Comparison of ENCODE assay signal across 12 cellular contexts in the genomic region with DNA sequence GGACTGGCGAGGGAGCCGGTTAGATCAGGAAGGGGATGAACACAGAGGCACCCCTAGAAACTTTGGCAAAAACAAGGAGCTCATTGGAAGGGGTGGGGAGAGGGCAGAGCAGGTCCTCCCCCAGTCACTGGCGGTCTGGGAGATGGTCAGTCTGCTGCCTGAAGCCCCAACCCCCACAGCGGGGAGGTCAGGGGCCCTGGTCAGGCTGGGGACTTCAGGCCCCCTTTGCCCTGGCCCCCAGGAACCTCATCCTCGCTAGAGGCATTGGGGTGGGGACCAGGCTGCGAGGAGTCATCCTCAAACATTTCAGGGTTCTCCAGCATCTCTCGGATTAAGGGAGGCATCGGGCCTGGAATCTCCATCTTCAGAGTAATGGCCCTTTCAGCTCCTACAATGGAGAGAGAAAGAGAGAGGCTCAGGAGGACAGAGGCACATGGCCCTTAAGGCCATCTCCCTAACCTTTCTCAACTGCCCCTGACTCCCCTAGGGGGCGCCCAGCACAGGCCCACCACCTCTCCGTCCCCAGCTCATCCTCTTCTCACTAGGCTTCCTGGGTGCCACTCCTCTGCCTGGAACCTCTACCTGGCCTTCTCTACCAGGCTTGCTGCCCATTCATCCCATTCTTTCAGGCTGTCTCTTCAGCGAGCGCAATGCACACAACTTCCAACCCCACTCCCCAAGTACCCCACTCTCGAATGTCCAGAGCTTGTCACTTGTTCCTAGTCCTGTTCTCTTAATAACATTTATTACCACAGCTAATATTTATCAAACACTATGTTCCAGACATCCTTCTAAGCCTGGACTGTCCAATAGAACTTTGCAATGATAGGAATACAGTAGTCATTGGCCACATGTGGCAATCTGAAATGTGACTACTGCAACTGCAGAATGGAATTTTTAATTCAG. TPM values are rescaled to one million over a fixed set of nuclear protein-coding genes. Genes with fewer than 3 reads are reported as not detected.
DNase-seq lines count a peak whose midpoint lies in the region; ATAC-seq and TF ChIP-seq lines count a peak whose summit lies in the region.
"Had no signal": no experiment of that assay in that cellular context is flagged by ENCODE, and none has a peak within 500 bp of the region (broad histone marks: within the 10 kb centered on the region; RNA-seq: fewer than 3 reads in every experiment).

No MANE protein-coding gene starts in this region.

- no peak for ATAC-seq in activated T-cell treated with anti-CD3 and anti-CD28 coated beads, Interleukin-2, amount 50 U/mL, for 4 hours
- no peak for ATAC-seq in stimulated activated effector memory CD8-positive, alpha-beta T cell treated with anti-CD3 and anti-CD28 coated beads, Interleukin-12 subunit alpha, Interleukin-12 subunit beta, amount 100 ng/mL, for 72 hours
- no peak for ATAC-seq in HG02973 (IDR thresholded peaks at IDR 0.05; ENCODE audit: unreplicated experiment)
- no peak for ATAC-seq in HG03565 (IDR thresholded peaks at IDR 0.05; ENCODE audit: unreplicated experiment)

- H3K4me3 Mint-ChIP-seq in activated T-cell treated with anti-CD3 and anti-CD28 coated beads, Interleukin-2, amount 50 U/mL, for 24 hours, result no peak overlapping the region
- H3K4me3 Mint-ChIP-seq in activated T-cell treated with anti-CD3 and anti-CD28 coated beads, Interleukin-2, amount 50 U/mL, for 4 hours, result no peak overlapping the region
- no peak overlapping the region for H3K4me3 Mint-ChIP-seq in stimulated activated effector memory CD8-positive, alpha-beta T cell treated with anti-CD3 and anti-CD28 coated beads, Interleukin-12 subunit alpha, Interleukin-12 subunit beta, amount 100 ng/mL, for 72 hours

- no peaks in the 10 kb centered on the region for H3K27me3 Mint-ChIP-seq in activated T-cell treated with anti-CD3 and anti-CD28 coated beads, Interleukin-2, amount 50 U/mL, for 24 hours
- H3K27me3 Mint-ChIP-seq in activated T-cell treated with anti-CD3 and anti-CD28 coated beads, Interleukin-2, amount 50 U/mL, for 4 hours (ENCODE audit: low read depth), result no peaks in the 10 kb centered on the region

- H3K36me3 Mint-ChIP-seq in activated T-cell treated with anti-CD3 and anti-CD28 coated beads, Interleukin-2, amount 50 U/mL, for 24 hours (ENCODE audit: low read depth), result peaks cover 74% of the 10 kb centered on the region
- H3K36me3 Mint-ChIP-seq in activated T-cell treated with anti-CD3 and anti-CD28 coated beads, Interleukin-2, amount 50 U/mL, for 4 hours (ENCODE audit: insufficient read depth), result peaks cover 21% of the 10 kb centered on the region
- peaks cover 86% of the 10 kb centered on the region for H3K36me3 Mint-ChIP-seq in stimulated activated effector memory CD8-positive, alpha-beta T cell treated with anti-CD3 and anti-CD28 coated beads, Interleukin-12 subunit alpha, Interleukin-12 subunit beta, amount 100 ng/mL, for 72 hours

- H3K9me3 Mint-ChIP-seq in activated T-cell treated with anti-CD3 and anti-CD28 coated beads, Interleukin-2, amount 50 U/mL, for 24 hours, result no peaks in the 10 kb centered on the region
- no peaks in the 10 kb centered on the region for H3K9me3 Mint-ChIP-seq in activated T-cell treated with anti-CD3 and anti-CD28 coated beads, Interleukin-2, amount 50 U/mL, for 4 hours
- no peaks in the 10 kb centered on the region for H3K9me3 Mint-ChIP-seq in stimulated activated effector memory CD8-positive, alpha-beta T cell treated with anti-CD3 and anti-CD28 coated beads, Interleukin-12 subunit alpha, Interleukin-12 subunit beta, amount 100 ng/mL, for 72 hours

- peaks cover 81% of the 10 kb centered on the region for H3K4me1 Mint-ChIP-seq in activated T-cell treated with anti-CD3 and anti-CD28 coated beads, Interleukin-2, amount 50 U/mL, for 24 hours (ENCODE audit: low read depth)
- H3K4me1 Mint-ChIP-seq in activated T-cell treated with anti-CD3 and anti-CD28 coated beads, Interleukin-2, amount 50 U/mL, for 4 hours (ENCODE audit: low read depth), result peaks cover 74% of the 10 kb centered on the region
- peaks cover 91% of the 10 kb centered on the region for H3K4me1 Mint-ChIP-seq in stimulated activated effector memory CD8-positive, alpha-beta T cell treated with anti-CD3 and anti-CD28 coated beads, Interleukin-12 subunit alpha, Interleukin-12 subunit beta, amount 100 ng/mL, for 72 hours

- H3K27ac Mint-ChIP-seq in activated T-cell treated with anti-CD3 and anti-CD28 coated beads, Interleukin-2, amount 50 U/mL, for 24 hours, result peak overlapping the region; percentile 1
- H3K27ac Mint-ChIP-seq in stimulated activated effector memory CD8-positive, alpha-beta T cell treated with anti-CD3 and anti-CD28 coated beads, Interleukin-12 subunit alpha, Interleukin-12 subunit beta, amount 100 ng/mL, for 72 hours, result peak overlapping the region; percentile 69

- no peak for DNase-seq in activated T-cell treated with anti-CD3 and anti-CD28 coated beads, Interleukin-2, amount 50 U/mL, for 24 hours
- no peak for DNase-seq in activated T-cell treated with anti-CD3 and anti-CD28 coated beads, Interleukin-2, amount 50 U/mL, for 4 hours
- peak; percentile 53 for DNase-seq in NAMALWA (ENCODE audit: low spot score)
- no peak for DNase-seq in choroid plexus epithelial cell (ENCODE audit: low read depth)
- no peak for DNase-seq in stimulated activated effector memory CD8-positive, alpha-beta T cell treated with anti-CD3 and anti-CD28 coated beads, Interleukin-12 subunit alpha, Interleukin-12 subunit beta, amount 100 ng/mL, for 72 hours (ENCODE audit: low spot score in 2 of 2)
- no peak for DNase-seq in stimulated activated naive CD4-positive, alpha-beta T cell treated with Interleukin-2 at 50 U/mL for 16 hours (lab: John Stamatoyannopoulos, UW)
- DNase-seq: activated CD4-positive, CD25-positive, alpha-beta regulatory T cell treated with anti-CD3 and anti-CD28 coated beads, Interleukin-2, amount 50 U/mL, for 72 hours; GDM1 had no signal

- peak; percentile 36 for TF ChIP-seq CTCF in choroid plexus epithelial cell (conservative IDR thresholded peaks at IDR 0.05; ENCODE audit: low read depth, low read length)

- H3K4me3 ChIP-seq in choroid plexus epithelial cell (ENCODE audit: low read depth, low read length), result no peak overlapping the region

RNA-seq across cellular contexts. Expression of a gene that starts 4.7 kb away (rescaled TPM):
- 100 to 1,000 TPM in 2 of 3 donors, 10 to 100 TPM in 1; 82.1 to 140 (median 124) TPM for total RNA-seq in activated T-cell treated with anti-CD3 and anti-CD28 coated beads, Interleukin-2, amount 50 U/mL, for 4 hours
- total RNA-seq: LHCN-M2, lung microvascular endothelial cell had no signal

RNA-seq across cellular contexts. Expression of a gene that starts 20.3 kb away (rescaled TPM):
- 10 to 100 TPM; 34.4 to 38.4 (median 38.0) TPM for total RNA-seq in activated T-cell treated with anti-CD3 and anti-CD28 coated beads, Interleukin-2, amount 50 U/mL, for 4 hours

RNA-seq across cellular contexts. Expression of a gene that starts 31.0 kb away (rescaled TPM):
- total RNA-seq in activated T-cell treated with anti-CD3 and anti-CD28 coated beads, Interleukin-2, amount 50 U/mL, for 4 hours, result 10 to 100 TPM in 1 of 3 donors, 1 to 10 TPM in 2; 8.0 to 10.6 (median 9.3) TPM

RNA-seq across cellular contexts. Expression of a gene that starts 31.2 kb away (rescaled TPM):
- total RNA-seq in activated T-cell treated with anti-CD3 and anti-CD28 coated beads, Interleukin-2, amount 50 U/mL, for 4 hours, result 10 to 100 TPM; 29.7 to 41.5 (median 36.6) TPM

RNA-seq across cellular contexts. Expression of a gene that starts 56.4 kb away (rescaled TPM):
- total RNA-seq in activated T-cell treated with anti-CD3 and anti-CD28 coated beads, Interleukin-2, amount 50 U/mL, for 4 hours, result 10 to 100 TPM; 19.9 to 21.9 (median 20.0) TPM
